ENCODE assay signal across 8 cellular contexts in the genomic region with DNA sequence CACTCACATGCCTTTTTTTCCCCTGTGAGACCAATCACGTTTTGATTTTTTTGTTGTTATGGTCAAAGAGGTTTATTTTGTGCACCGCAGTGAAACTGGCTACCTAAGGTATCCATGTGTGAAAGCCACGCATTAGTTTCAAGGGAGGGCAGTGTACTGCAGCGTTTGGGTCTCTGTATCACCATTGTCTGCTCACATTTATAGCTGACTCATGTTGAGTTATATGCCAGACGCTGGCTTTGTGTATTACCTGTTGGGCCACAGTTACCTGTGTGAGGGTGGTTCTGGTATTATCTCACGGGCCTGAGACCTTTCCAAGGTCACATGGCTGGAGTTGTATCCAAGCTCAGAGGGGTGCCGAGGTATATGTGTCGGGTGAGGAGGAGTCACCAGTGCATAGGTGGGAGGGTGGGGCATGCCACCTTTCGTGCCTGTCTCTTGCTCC.
DNase-seq lines count a peak whose midpoint lies in the region; ATAC-seq and TF ChIP-seq lines count a peak whose summit lies in the region.

No MANE protein-coding gene starts in this region.

- peak overlapping the region; percentile 1 to 54 for H3K4me3 Mint-ChIP-seq in activated T-cell treated with anti-CD3 and anti-CD28 coated beads, Interleukin-2, amount 50 U/mL, for 72 hours
- H3K4me3 Mint-ChIP-seq in HFFc6: no peak overlapping the region

- 20 to 37% methylated on average over 7 to 9 of the region's 9 CpGs for WGBS in esophagus squamous epithelium, 2 donors
- 68% methylated on average over 9 of the region's 9 CpGs for WGBS in thymus

- H3K36me3 ChIP-seq in esophagus squamous epithelium (no peaks in the 10 kb centered on the region), thymus (ENCODE audit: control insufficient read depth, insufficient read depth) (no peaks in the 10 kb centered on the region)

- peak overlapping the region; percentile 39 for H3K27ac Mint-ChIP-seq in activated T-cell treated with anti-CD3 and anti-CD28 coated beads, Interleukin-2, amount 50 U/mL, for 72 hours
- H3K27ac Mint-ChIP-seq in HFFc6: no peak overlapping the region

- TF ChIP-seq POLR2A in esophagus squamous epithelium (IDR thresholded peaks at IDR 0.05): no peak

- no peaks in the 10 kb centered on the region for H3K27me3 Mint-ChIP-seq in activated T-cell treated with anti-CD3 and anti-CD28 coated beads, Interleukin-2, amount 50 U/mL, for 72 hours (ENCODE audit: low read depth)
- H3K27me3 Mint-ChIP-seq in HFFc6 (ENCODE audit: insufficient read depth): peaks cover 17% of the 10 kb centered on the region

- TF ChIP-seq CTCF in esophagus squamous epithelium (IDR thresholded peaks at IDR 0.05): no peak
- no peak for TF ChIP-seq CTCF in HFFc6 (IDR thresholded peaks at IDR 0.05)

- H3K9me3 ChIP-seq in esophagus squamous epithelium: no peaks in the 10 kb centered on the region
- no peaks in the 10 kb centered on the region for H3K9me3 ChIP-seq in thymus (ENCODE audit: control insufficient read depth)

- DNase-seq in activated T-cell treated with anti-CD3 and anti-CD28 coated beads, Interleukin-2, amount 50 U/mL, for 72 hours: no peak
- no peak for DNase-seq in activated T-cell treated with anti-CD3 and anti-CD28 coated beads, Interleukin-2, amount 50 U/mL, for 1 hour
- DNase-seq in esophagus squamous epithelium (lab: John Stamatoyannopoulos, UW) (no peak), HFFc6 (no peak), SKM-1 (lab: John Stamatoyannopoulos, UW; ENCODE audit: unreplicated experiment) (no peak)

- peak in 1 of 2 donors; percentile 52 for ATAC-seq in activated T-cell treated with anti-CD3 and anti-CD28 coated beads, Interleukin-2, amount 50 U/mL, for 72 hours (replicated peaks in 1 of 2)
- ATAC-seq in HG03521 (IDR thresholded peaks at IDR 0.05; ENCODE audit: unreplicated experiment): peak; percentile 46
- no peak for ATAC-seq in HG03045 (IDR thresholded peaks at IDR 0.05; ENCODE audit: unreplicated experiment)

- peak overlapping the region; percentile 49 to 77 (median 60) for H3K27ac ChIP-seq in esophagus squamous epithelium
- peak overlapping the region; percentile 83 for H3K27ac ChIP-seq in thymus (ENCODE audit: low read depth)

- peaks cover 48% of the 10 kb centered on the region for H3K4me1 Mint-ChIP-seq in activated T-cell treated with anti-CD3 and anti-CD28 coated beads, Interleukin-2, amount 50 U/mL, for 72 hours (ENCODE audit: low read depth)
- peaks cover 8% of the 10 kb centered on the region; the same call in 1 of the 2 replicates for H3K4me1 Mint-ChIP-seq in HFFc6 (ENCODE audit: low read depth)

- no peaks in the 10 kb centered on the region for H3K9me3 Mint-ChIP-seq in activated T-cell treated with anti-CD3 and anti-CD28 coated beads, Interleukin-2, amount 50 U/mL, for 72 hours
- no peaks in the 10 kb centered on the region for H3K9me3 Mint-ChIP-seq in HFFc6

- no peaks in the 10 kb centered on the region for H3K36me3 Mint-ChIP-seq in activated T-cell treated with anti-CD3 and anti-CD28 coated beads, Interleukin-2, amount 50 U/mL, for 72 hours (ENCODE audit: insufficient read depth in 2 of 2)
- H3K36me3 Mint-ChIP-seq in HFFc6 (ENCODE audit: low read depth): no peaks in the 10 kb centered on the region

- H3K4me1 ChIP-seq in esophagus squamous epithelium (peaks cover 7 to 63% (median 24%) of the 10 kb centered on the region in 3 donors), thymus (ENCODE audit: control insufficient read depth, insufficient read depth, low read length) (peaks cover 5% of the 10 kb centered on the region)

- intact Hi-C loops in esophagus squamous epithelium (cut with DNase I): no loop called here

- no peak overlapping the region for H3K4me3 ChIP-seq in esophagus squamous epithelium
- H3K4me3 ChIP-seq in thymus (ENCODE audit: low read length): no peak overlapping the region

- no peaks in the 10 kb centered on the region for H3K27me3 ChIP-seq in esophagus squamous epithelium
- no peaks in the 10 kb centered on the region for H3K27me3 ChIP-seq in thymus (ENCODE audit: control insufficient read depth, insufficient read depth)
